Comparison of ENCODE assay signal across 1 cellular context in the genomic region with DNA sequence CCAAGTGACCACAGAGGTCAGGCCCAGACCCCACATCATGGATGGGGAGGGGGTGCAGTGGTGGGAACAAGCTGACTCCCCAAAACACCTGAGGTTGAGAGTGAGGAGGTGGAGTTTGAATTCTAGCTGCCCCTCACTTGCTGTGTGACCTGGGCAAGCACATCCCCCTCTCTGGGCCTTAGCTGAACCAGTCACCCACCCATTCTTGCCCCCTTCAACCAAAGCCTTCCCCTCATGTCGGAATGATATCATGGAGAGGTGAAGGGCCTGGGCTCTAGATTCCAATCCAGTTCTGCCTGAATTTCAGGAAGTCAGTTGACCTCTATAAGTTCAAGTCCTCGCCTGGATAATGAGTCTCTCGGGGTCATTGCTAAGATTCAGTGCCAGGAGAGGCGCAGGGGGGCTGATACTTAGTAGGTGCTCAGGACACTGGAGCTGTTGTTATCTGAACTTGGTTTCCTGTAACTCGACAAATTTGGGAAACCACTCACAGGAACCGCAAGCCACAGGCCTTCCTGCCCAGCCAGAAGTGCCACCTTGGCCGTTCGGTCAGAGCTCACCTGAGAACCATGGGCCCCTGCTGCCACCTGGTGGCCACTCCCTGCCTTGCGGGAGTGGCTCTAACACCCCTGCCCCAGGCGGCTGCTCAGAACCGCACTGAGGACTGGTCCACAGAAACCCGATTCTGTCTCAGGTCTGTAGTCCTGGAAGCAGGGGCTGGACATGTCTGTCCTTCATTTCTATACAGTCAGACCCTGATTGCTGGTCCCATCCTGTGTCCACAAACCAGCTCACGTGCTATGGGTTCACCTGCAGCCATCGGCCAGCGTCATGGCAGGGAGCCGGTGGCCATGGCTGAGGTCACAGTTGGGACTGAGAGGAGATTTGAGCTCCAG.
TF ChIP-seq lines count a peak whose summit lies in the region.

No MANE protein-coding gene starts in this region.

TF ChIP-seq in HepG2, 621 proteins besides CTCF, POLR2A, EP300 and RAD21 (continued from another document and continues in another):
- TF ChIP-seq, protein P1, sequence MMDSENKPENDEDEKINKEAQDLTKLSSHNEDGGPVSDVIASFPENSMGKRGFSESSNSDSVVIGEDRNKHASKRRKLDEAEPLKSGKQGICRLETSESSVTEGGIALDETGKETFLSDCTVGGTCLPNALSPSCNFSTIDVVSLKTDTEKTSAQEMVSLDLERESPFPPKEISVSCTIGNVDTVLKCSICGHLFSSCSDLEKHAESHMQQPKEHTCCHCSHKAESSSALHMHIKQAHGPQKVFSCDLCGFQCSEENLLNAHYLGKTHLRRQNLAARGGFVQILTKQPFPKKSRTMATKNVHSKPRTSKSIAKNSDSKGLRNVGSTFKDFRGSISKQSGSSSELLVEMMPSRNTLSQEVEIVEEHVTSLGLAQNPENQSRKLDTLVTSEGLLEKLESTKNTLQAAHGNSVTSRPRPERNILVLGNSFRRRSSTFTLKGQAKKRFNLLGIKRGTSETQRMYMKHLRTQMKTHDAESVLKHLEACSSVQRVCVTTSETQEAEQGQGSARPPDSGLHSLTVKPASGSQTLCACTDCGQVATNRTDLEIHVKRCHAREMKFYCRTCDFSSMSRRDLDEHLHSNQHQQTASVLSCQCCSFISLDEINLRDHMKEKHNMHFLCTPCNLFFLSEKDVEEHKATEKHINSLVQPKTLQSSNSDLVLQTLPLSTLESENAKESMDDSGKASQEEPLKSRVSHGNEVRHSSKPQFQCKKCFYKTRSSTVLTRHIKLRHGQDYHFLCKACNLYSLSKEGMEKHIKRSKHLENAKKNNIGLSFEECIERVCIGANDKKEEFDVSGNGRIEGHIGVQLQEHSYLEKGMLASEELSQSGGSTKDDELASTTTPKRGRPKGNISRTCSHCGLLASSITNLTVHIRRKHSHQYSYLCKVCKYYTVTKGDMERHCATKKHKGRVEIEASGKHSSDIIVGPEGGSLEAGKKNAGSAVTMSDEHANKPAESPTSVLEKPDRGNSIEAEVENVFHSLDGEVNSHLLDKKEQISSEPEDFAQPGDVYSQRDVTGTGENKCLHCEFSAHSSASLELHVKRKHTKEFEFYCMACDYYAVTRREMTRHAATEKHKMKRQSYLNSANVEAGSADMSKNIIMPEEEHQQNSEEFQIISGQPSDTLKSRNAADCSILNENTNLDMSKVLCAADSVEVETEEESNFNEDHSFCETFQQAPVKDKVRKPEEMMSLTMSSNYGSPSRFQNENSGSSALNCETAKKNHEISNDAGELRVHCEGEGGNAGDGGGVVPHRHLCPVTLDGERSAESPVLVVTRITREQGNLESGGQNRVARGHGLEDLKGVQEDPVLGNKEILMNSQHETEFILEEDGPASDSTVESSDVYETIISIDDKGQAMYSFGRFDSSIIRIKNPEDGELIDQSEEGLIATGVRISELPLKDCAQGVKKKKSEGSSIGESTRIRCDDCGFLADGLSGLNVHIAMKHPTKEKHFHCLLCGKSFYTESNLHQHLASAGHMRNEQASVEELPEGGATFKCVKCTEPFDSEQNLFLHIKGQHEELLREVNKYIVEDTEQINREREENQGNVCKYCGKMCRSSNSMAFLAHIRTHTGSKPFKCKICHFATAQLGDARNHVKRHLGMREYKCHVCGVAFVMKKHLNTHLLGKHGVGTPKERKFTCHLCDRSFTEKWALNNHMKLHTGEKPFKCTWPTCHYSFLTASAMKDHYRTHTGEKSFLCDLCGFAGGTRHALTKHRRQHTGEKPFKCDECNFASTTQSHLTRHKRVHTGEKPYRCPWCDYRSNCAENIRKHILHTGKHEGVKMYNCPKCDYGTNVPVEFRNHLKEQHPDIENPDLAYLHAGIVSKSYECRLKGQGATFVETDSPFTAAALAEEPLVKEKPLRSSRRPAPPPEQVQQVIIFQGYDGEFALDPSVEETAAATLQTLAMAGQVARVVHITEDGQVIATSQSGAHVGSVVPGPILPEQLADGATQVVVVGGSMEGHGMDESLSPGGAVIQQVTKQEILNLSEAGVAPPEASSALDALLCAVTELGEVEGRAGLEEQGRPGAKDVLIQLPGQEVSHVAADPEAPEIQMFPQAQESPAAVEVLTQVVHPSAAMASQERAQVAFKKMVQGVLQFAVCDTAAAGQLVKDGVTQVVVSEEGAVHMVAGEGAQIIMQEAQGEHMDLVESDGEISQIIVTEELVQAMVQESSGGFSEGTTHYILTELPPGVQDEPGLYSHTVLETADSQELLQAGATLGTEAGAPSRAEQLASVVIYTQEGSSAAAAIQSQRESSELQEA (CRISPR knock-in tag; IDR thresholded peaks at IDR 0.05; ENCODE audit: not compliant biosample characterization) = no peak
- TF ChIP-seq HNRNPK (IDR thresholded peaks at IDR 0.05; ENCODE audit: low read depth, low read length, poor library complexity, severe bottlenecking) (no peak), CEBPG (CRISPR knock-in tag; IDR thresholded peaks at IDR 0.05) (no peak), XRCC5 (optimal IDR thresholded peaks at IDR 0.05; ENCODE audit: low read length) (peak; percentile 70), HNF4A (CRISPR knock-in tag; IDR thresholded peaks at IDR 0.05) (peak; percentile 13; the same call in 1 of the 2 replicates), KDM2A (CRISPR knock-in tag; IDR thresholded peaks at IDR 0.05; ENCODE audit: borderline replicate concordance, low read depth) (peak; percentile 67; the same call in 1 of the 2 replicates), ZNF768 (CRISPR knock-in tag; IDR thresholded peaks at IDR 0.05) (peak; percentile 98), ZFY (CRISPR knock-in tag; IDR thresholded peaks at IDR 0.05) (no peak; the same call in 1 of the 2 replicates), ZSCAN25 (CRISPR knock-in tag; IDR thresholded peaks at IDR 0.05) (peak; percentile 87), SIX4 (CRISPR knock-in tag; IDR thresholded peaks at IDR 0.05) (no peak), ELF1 (CRISPR knock-in tag; IDR thresholded peaks at IDR 0.05) (peak; percentile 22; the same call in 1 of the 2 replicates), ZNF251 (CRISPR knock-in tag; IDR thresholded peaks at IDR 0.05) (no peak), ZKSCAN1 (IDR thresholded peaks at IDR 0.05; ENCODE audit: low read length) (no peak), YY1 (IDR thresholded peaks at IDR 0.05; ENCODE audit: insufficient read depth, insufficient replicate concordance, low read depth, low read length) (peak; percentile 64), ZNF772 (CRISPR knock-in tag; IDR thresholded peaks at IDR 0.05) (0 out of 2 replicates have a peak, but pooled peaks have one; percentile 23), ZFP41 (CRISPR knock-in tag; IDR thresholded peaks at IDR 0.05; ENCODE audit: borderline replicate concordance) (no peak), SMC3 (IDR thresholded peaks at IDR 0.05; ENCODE audit: low read length) (peak; percentile 70), HES4 (CRISPR knock-in tag; IDR thresholded peaks at IDR 0.05; ENCODE audit: borderline replicate concordance) (no peak), SAP130 (CRISPR knock-in tag; IDR thresholded peaks at IDR 0.05; ENCODE audit: low read depth) (peak; percentile 33), SOX5 (CRISPR knock-in tag; IDR thresholded peaks at IDR 0.05; ENCODE audit: borderline replicate concordance) (peak; percentile 27; the same call in 1 of the 2 replicates), ATF1 (CRISPR knock-in tag; IDR thresholded peaks at IDR 0.05) (no peak), ZNF143 (CRISPR knock-in tag; IDR thresholded peaks at IDR 0.05) (no peak), SOX6 (IDR thresholded peaks at IDR 0.05) (no peak), SOX6 (CRISPR knock-in tag; IDR thresholded peaks at IDR 0.05) (no peak)
- TF ChIP-seq, protein P2, sequence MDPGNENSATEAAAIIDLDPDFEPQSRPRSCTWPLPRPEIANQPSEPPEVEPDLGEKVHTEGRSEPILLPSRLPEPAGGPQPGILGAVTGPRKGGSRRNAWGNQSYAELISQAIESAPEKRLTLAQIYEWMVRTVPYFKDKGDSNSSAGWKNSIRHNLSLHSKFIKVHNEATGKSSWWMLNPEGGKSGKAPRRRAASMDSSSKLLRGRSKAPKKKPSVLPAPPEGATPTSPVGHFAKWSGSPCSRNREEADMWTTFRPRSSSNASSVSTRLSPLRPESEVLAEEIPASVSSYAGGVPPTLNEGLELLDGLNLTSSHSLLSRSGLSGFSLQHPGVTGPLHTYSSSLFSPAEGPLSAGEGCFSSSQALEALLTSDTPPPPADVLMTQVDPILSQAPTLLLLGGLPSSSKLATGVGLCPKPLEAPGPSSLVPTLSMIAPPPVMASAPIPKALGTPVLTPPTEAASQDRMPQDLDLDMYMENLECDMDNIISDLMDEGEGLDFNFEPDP (CRISPR knock-in tag; conservative IDR thresholded peaks at IDR 0.05) = no peak
- TF ChIP-seq, protein P3, sequence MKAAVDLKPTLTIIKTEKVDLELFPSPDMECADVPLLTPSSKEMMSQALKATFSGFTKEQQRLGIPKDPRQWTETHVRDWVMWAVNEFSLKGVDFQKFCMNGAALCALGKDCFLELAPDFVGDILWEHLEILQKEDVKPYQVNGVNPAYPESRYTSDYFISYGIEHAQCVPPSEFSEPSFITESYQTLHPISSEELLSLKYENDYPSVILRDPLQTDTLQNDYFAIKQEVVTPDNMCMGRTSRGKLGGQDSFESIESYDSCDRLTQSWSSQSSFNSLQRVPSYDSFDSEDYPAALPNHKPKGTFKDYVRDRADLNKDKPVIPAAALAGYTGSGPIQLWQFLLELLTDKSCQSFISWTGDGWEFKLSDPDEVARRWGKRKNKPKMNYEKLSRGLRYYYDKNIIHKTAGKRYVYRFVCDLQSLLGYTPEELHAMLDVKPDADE (CRISPR knock-in tag; IDR thresholded peaks at IDR 0.05) = no peak
- TF ChIP-seq, protein P4, sequence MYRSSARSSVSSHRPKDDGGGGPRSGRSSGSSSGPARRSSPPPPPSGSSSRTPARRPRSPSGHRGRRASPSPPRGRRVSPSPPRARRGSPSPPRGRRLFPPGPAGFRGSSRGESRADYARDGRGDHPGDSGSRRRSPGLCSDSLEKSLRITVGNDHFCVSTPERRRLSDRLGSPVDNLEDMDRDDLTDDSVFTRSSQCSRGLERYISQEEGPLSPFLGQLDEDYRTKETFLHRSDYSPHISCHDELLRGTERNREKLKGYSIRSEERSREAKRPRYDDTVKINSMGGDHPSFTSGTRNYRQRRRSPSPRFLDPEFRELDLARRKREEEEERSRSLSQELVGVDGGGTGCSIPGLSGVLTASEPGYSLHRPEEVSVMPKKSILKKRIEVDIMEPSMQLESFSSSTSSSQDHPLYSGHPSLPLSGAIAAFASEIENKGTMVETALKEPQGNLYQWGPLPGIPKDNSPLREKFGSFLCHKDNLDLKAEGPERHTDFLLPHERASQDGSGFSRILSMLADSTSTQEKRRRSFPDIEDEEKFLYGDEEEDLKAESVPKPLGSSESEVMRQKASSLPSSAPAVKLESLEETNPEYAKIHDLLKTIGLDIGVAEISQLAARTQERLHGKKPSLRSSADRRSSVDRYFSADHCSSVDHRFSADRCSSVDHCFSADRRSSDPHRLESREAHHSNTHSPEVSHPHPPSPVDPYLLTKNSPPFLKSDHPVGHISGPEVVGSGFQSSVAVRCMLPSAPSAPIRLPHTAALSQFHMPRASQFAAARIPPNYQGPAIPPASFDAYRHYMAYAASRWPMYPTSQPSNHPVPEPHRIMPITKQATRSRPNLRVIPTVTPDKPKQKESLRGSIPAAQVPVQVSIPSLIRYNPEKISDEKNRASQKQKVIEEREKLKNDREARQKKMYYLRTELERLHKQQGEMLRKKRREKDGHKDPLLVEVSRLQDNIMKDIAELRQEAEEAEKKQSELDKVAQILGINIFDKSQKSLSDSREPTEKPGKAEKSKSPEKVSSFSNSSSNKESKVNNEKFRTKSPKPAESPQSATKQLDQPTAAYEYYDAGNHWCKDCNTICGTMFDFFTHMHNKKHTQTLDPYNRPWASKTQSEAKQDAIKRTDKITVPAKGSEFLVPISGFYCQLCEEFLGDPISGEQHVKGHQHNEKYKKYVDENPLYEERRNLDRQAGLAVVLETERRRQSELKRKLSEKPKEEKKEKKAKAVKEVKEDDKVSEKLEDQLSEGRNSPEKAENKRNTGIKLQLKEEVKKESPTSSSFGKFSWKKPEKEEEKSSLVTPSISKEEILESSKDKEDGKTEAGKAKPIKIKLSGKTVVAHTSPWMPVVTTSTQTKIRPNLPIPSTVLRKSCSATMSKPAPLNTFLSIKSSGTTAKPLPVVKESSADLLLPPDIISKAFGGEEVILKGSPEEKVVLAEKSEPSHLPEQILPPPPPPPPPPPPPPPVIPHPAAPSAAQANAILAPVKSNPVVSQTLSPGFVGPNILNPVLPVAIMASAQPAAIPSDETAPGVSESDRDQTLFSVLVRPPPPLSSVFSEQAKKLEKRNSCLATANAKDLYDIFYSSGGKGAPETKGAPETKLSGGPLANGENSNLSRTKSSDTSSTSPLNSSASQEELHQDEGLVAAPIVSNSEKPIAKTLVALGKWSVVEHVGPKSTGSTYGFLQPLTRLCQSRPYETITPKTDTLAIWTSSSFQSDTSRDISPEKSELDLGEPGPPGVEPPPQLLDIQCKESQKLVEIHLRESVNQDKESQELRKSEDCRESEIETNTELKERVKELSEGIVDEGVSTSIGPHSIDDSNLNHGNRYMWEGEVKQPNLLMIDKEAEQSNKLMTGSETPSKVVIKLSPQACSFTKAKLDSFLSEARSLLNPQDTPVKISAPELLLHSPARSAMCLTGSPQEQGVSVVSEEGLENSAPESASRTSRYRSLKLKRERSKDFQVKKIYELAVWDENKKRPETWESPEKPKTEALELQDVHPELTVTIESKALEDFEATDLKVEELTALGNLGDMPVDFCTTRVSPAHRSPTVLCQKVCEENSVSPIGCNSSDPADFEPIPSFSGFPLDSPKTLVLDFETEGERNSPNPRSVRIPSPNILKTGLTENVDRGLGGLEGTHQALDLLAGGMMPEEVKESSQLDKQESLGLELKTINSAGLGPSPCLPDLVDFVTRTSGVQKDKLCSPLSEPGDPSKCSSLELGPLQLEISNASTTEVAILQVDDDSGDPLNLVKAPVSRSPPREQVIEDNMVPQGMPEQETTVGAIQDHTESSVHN (CRISPR knock-in tag; IDR thresholded peaks at IDR 0.05) = 0 out of 2 replicates have a peak, but pooled peaks have one; percentile 21
- TF ChIP-seq, protein P5, sequence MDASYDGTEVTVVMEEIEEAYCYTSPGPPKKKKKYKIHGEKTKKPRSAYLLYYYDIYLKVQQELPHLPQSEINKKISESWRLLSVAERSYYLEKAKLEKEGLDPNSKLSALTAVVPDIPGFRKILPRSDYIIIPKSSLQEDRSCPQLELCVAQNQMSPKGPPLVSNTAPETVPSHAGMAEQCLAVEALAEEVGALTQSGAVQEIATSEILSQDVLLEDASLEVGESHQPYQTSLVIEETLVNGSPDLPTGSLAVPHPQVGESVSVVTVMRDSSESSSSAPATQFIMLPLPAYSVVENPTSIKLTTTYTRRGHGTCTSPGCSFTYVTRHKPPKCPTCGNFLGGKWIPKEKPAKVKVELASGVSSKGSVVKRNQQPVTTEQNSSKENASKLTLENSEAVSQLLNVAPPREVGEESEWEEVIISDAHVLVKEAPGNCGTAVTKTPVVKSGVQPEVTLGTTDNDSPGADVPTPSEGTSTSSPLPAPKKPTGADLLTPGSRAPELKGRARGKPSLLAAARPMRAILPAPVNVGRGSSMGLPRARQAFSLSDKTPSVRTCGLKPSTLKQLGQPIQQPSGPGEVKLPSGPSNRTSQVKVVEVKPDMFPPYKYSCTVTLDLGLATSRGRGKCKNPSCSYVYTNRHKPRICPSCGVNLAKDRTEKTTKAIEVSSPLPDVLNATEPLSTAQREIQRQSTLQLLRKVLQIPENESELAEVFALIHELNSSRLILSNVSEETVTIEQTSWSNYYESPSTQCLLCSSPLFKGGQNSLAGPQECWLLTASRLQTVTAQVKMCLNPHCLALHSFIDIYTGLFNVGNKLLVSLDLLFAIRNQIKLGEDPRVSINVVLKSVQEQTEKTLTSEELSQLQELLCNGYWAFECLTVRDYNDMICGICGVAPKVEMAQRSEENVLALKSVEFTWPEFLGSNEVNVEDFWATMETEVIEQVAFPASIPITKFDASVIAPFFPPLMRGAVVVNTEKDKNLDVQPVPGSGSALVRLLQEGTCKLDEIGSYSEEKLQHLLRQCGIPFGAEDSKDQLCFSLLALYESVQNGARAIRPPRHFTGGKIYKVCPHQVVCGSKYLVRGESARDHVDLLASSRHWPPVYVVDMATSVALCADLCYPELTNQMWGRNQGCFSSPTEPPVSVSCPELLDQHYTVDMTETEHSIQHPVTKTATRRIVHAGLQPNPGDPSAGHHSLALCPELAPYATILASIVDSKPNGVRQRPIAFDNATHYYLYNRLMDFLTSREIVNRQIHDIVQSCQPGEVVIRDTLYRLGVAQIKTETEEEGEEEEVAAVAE (CRISPR knock-in tag; IDR thresholded peaks at IDR 0.05; ENCODE audit: borderline replicate concordance) = no peak
